8 cellular contexts compared by ENCODE assay signal in genomic region chr14:72291908-72292688, GRCh38.
DNase-seq lines count a peak whose midpoint lies in the region; ATAC-seq and TF ChIP-seq lines count a peak whose summit lies in the region.

No MANE protein-coding gene starts in this region.

- no peak overlapping the region for H3K9ac ChIP-seq in NT2/D1 (ENCODE audit: insufficient read length, low read depth)
- no peak overlapping the region for H3K9ac ChIP-seq in colonic mucosa (ENCODE audit: low read depth in 2 of 2, low read length in 2 of 2)

- intact Hi-C loops in colonic mucosa (cut with DNase I) (no loop called here), left lung (cut with DNase I) (no loop called here), uterus (cut with DNase I; ENCODE audit: low total_unique reads) (no loop called here)

- H3K27me3 Mint-ChIP-seq in CD4-positive, CD25-positive, alpha-beta regulatory T cell, result peaks cover 16% of the 10 kb centered on the region

- H3K27ac Mint-ChIP-seq in CD4-positive, CD25-positive, alpha-beta regulatory T cell, result no peak overlapping the region

- no peak overlapping the region for H3K4me3 ChIP-seq in CD4-positive, CD25-positive, alpha-beta regulatory T cell (ENCODE audit: low read depth, low read length)
- H3K4me3 ChIP-seq in NT2/D1 (ENCODE audit: insufficient read length, low read depth) (no peak overlapping the region), colonic mucosa (no peak overlapping the region), left lung (no peak overlapping the region), uterus (no peak overlapping the region)

- no peak overlapping the region for H3K4me3 Mint-ChIP-seq in CD4-positive, CD25-positive, alpha-beta regulatory T cell

- H3K9me3 ChIP-seq in CD4-positive, CD25-positive, alpha-beta regulatory T cell (ENCODE audit: control insufficient read depth in 2 of 2, low read length in 2 of 2), result no peaks in the 10 kb centered on the region
- H3K9me3 ChIP-seq in NT2/D1 (ENCODE audit: insufficient read depth, low read length), result no peaks in the 10 kb centered on the region; the same call in 1 of the 2 replicates
- no peaks in the 10 kb centered on the region for H3K9me3 ChIP-seq in colonic mucosa
- H3K9me3 ChIP-seq in left lung, result no peaks in the 10 kb centered on the region
- no peaks in the 10 kb centered on the region for H3K9me3 ChIP-seq in uterus

- H3K27ac ChIP-seq in CD4-positive, CD25-positive, alpha-beta regulatory T cell (ENCODE audit: insufficient read depth, low read length, poor library complexity, severe bottlenecking), result no peak overlapping the region
- H3K27ac ChIP-seq in colonic mucosa, result no peak overlapping the region
- H3K27ac ChIP-seq in left lung, result no peak overlapping the region
- H3K27ac ChIP-seq in uterus, result no peak overlapping the region

- peak in 2 of 3 donors; percentile 1 to 44 for DNase-seq in CD4-positive, CD25-positive, alpha-beta regulatory T cell
- DNase-seq in NT2/D1 (ENCODE audit: low read depth, low spot score), result peak; percentile 43
- DNase-seq in colonic mucosa, result no peak
- DNase-seq in left lung, result no peak
- no peak for DNase-seq in uterus
- DNase-seq in central memory CD4-positive, alpha-beta T cell, result no peak

- peaks cover 19% of the 10 kb centered on the region for H3K27me3 ChIP-seq in CD4-positive, CD25-positive, alpha-beta regulatory T cell (ENCODE audit: control insufficient read depth, insufficient read depth, low read length)
- H3K27me3 ChIP-seq in NT2/D1 (ENCODE audit: insufficient read depth, insufficient read length), result no peaks in the 10 kb centered on the region
- H3K27me3 ChIP-seq in colonic mucosa, result no peaks in the 10 kb centered on the region
- no peaks in the 10 kb centered on the region for H3K27me3 ChIP-seq in left lung
- H3K27me3 ChIP-seq in uterus, result no peaks in the 10 kb centered on the region

- H3K4me1 Mint-ChIP-seq in CD4-positive, CD25-positive, alpha-beta regulatory T cell, result peaks cover 0 to 4% (median 0%) of the 10 kb centered on the region in 4 donors

- TF ChIP-seq CTCF in GM12872 (IDR thresholded peaks at IDR 0.05; ENCODE audit: insufficient read depth, low read depth, low read length) (peak; percentile 72), colonic mucosa (IDR thresholded peaks at IDR 0.05) (peak; percentile 39), left lung (IDR thresholded peaks at IDR 0.05) (peak; percentile 55 to 67), uterus (IDR thresholded peaks at IDR 0.05) (peak; percentile 5 to 57 (median 42))

- H3K36me3 ChIP-seq in CD4-positive, CD25-positive, alpha-beta regulatory T cell (ENCODE audit: control insufficient read depth, insufficient read depth, low read length), result no peaks in the 10 kb centered on the region
- H3K36me3 ChIP-seq in NT2/D1 (ENCODE audit: insufficient read depth, insufficient read length, low read length) (no peaks in the 10 kb centered on the region), colonic mucosa (no peaks in the 10 kb centered on the region), left lung (no peaks in the 10 kb centered on the region), uterus (no peaks in the 10 kb centered on the region)

- H3K9me3 Mint-ChIP-seq in CD4-positive, CD25-positive, alpha-beta regulatory T cell, result peaks cover 0 to 8% (median 0%) of the 10 kb centered on the region in 7 donors

- no peaks in the 10 kb centered on the region for H3K4me1 ChIP-seq in CD4-positive, CD25-positive, alpha-beta regulatory T cell (ENCODE audit: control insufficient read depth, insufficient read depth, low read length, poor library complexity, severe bottlenecking)
- H3K4me1 ChIP-seq in NT2/D1 (ENCODE audit: insufficient read depth, insufficient read length) (no peaks in the 10 kb centered on the region), colonic mucosa (no peaks in the 10 kb centered on the region), left lung (no peaks in the 10 kb centered on the region), uterus (no peaks in the 10 kb centered on the region)

- no peaks in the 10 kb centered on the region for H3K36me3 Mint-ChIP-seq in CD4-positive, CD25-positive, alpha-beta regulatory T cell

- no peak for TF ChIP-seq POLR2A in uterus (IDR thresholded peaks at IDR 0.05)

- ATAC-seq in CD4-positive, CD25-positive, alpha-beta regulatory T cell (ENCODE audit: low read depth in 2 of 2), result no peak
- ATAC-seq in left lung (peak; percentile 70), HG02852 (IDR thresholded peaks at IDR 0.05; ENCODE audit: unreplicated experiment) (no peak)

Comparison
In these comparisons a context has a peak if more than half of its experiments do, and no peak if none do; other contexts are left out.
1. DNase-seq: peak in CD4-positive, CD25-positive, alpha-beta regulatory T cell (2 of 3) and NT2/D1 (single experiment); none in colonic mucosa (single experiment), left lung (0 of 2), uterus (0 of 2) and central memory CD4-positive, alpha-beta T cell (single experiment).
2. Peak in every context shown above with its lines, with median percentiles within 50 percentile points of each other: CTCF ChIP-seq.